24 cellular contexts compared by ENCODE assay signal in the genomic region with DNA sequence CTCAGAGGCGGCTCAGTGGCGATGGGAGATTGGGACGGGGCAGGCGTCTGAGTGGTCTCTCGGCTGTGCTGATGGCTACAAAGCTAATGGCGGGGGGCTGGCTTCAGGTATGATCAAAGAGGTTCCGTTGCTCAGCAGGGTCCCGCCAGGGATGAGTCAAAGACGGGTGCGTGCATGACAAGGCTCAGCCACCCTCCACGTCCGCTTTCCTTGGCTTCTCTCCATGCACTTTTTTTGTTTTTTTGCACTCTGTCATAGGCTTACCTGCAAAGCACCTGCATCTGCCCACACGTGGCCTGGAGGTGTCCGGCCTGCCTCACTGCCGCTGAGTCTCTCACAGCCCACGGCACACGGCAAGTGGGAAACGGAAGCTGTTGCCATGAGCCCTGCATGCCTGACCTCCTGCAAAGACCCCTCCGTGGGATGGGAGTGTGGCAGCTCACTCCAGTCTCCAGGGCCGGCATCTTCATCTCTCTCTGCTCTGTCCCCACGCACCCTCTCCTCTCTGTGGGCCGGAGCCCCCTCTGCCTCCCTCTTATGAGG.
"Had no signal": no experiment of that assay in that cellular context is flagged by ENCODE, and none has a peak within 500 bp of the region (broad histone marks: within the 10 kb centered on the region; RNA-seq: fewer than 3 reads in every experiment).

No MANE protein-coding gene starts in this region.

- H3K9me3 ChIP-seq: adrenal gland, ascending aorta, colonic mucosa, heart left ventricle, right lobe of liver, thyroid gland, upper lobe of right lung had no signal

- H3K4me1 ChIP-seq: colonic mucosa, right lobe of liver, thyroid gland, upper lobe of right lung had no signal

- H3K4me3 ChIP-seq: adrenal gland, ascending aorta, colonic mucosa, dorsolateral prefrontal cortex, heart left ventricle, lung, right lobe of liver, skin epidermis, thyroid gland, upper lobe of right lung had no signal

- H3K27me3 ChIP-seq: adrenal gland, ascending aorta, brain microvascular endothelial cell, colonic mucosa, right lobe of liver, thyroid gland had no signal

- H3K36me3 ChIP-seq: adrenal gland, ascending aorta, brain microvascular endothelial cell, colonic mucosa, heart left ventricle, right lobe of liver, thyroid gland, upper lobe of right lung had no signal

- ATAC-seq: activated CD4-positive, alpha-beta T cell treated with anti-CD3 and anti-CD28 coated beads for 36 hours; activated naive CD4-positive, alpha-beta T cell treated with anti-CD3 and anti-CD28 coated beads, Interleukin-2, amount 50 U/mL, for 72 hours; activated T-helper 17 cell treated with anti-CD3 and anti-CD28 coated beads, Interleukin-2, amount 50 U/mL, for 72 hours; left lobe of liver; naive thymus-derived CD4-positive, alpha-beta T cell; right lobe of liver; upper lobe of right lung had no signal

- DNase-seq: activated B cell treated with CpG ODN at 0.5 μM for 24 hours; activated CD4-positive, alpha-beta T cell treated with anti-CD3 and anti-CD28 coated beads for 36 hours; activated CD4-positive, alpha-beta T cell treated with anti-CD3 and anti-CD28 coated beads, Interleukin-2, amount 50 U/mL, for 4 hours; activated CD8-positive, alpha-beta memory T cell treated with anti-CD3 and anti-CD28 coated beads for 24 hours; activated CD8-positive, alpha-beta memory T cell treated with anti-CD3 and anti-CD28 coated beads, Interleukin-2, amount 50 U/mL, for 4 hours; activated T-cell treated with anti-CD3 and anti-CD28 coated beads, Interleukin-2, amount 50 U/mL, for 24 hours; adrenal gland; brain microvascular endothelial cell; colonic mucosa; dorsolateral prefrontal cortex; naive thymus-derived CD4-positive, alpha-beta T cell; stimulated activated CD4-positive, alpha-beta T cell treated with anti-CD3 and anti-CD28 coated beads, Interleukin-1b, Interleukin-23, amount 100 ng/mL, for 48 hours; substantia nigra; T1000; thyroid gland; upper lobe of right lung had no signal

- H3K27ac ChIP-seq: adrenal gland, brain microvascular endothelial cell, colonic mucosa, dorsolateral prefrontal cortex, heart left ventricle, right lobe of liver, thyroid gland, upper lobe of right lung had no signal
